Comparison of ENCODE assay signal across 9 cellular contexts in the genomic region with DNA sequence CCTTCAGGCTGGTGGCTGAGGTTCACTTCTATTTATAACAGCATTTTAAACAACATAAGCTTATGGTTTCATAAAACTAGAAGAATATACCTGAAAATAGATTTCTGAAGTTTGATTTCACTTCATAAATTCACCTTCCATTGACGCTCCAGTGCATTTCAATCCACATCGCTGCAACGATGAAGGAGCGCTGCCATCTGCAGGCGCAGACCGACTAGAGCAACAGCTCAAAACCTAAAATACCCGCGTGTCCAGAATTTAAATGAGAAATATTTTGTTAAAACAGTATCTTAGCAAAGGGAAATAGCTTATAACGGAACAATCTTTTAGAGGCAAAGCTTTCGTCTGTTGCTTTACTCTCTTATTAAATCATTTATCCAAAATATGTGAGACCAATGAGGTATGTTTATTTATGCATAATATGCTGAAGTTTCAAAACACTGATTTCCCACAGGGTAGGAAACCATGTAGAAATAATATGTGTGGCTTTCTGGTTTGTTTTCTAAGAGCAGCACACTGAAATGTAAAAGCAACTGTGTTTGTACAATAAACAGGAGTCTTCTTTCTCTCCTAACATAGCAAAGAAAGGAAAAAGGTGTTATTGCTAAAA.
DNase-seq lines count a peak whose midpoint lies in the region; ATAC-seq, FAIRE-seq and TF ChIP-seq lines count a peak whose summit lies in the region.
"Had no signal": no experiment of that assay in that cellular context is flagged by ENCODE, and none has a peak within 500 bp of the region (broad histone marks: within the 10 kb centered on the region; RNA-seq: fewer than 3 reads in every experiment).

No MANE protein-coding gene starts in this region.

- no peak overlapping the region for H2BK120ac ChIP-seq in mesendoderm (ENCODE audit: low read depth, low read length)

- no peaks in the 10 kb centered on the region for H4K20me1 ChIP-seq in MM.1S (ENCODE audit: insufficient read depth, low read length)

- H3F3A ChIP-seq in MM.1S (ENCODE audit: insufficient read depth, low read length), result no peaks in the 10 kb centered on the region

- no peak overlapping the region for H2BK5ac ChIP-seq in mesendoderm (ENCODE audit: low read length)

- H2BK15ac ChIP-seq in mesendoderm (replicated peaks; ENCODE audit: low read depth), result no peak overlapping the region

- DNase-seq in MM.1S (peak; percentile 55), bronchial epithelial cell (ENCODE audit: low read depth) (peak; percentile 39), mesendoderm (peak; percentile 38), T-cell (no peak)
- DNase-seq in activated naive CD4-positive, alpha-beta T cell treated with Interleukin-2 at 50 U/mL for 16 hours, result no peak
- no peak for DNase-seq in stimulated activated CD4-positive, alpha-beta T cell treated with anti-CD3 and anti-CD28 coated beads, Interleukin-2, amount 100 ng/mL, for 48 hours

- CTCF ChIA-PET in T-cell (lab: Charles Lee), result no interaction called here

- H3K27ac ChIP-seq in C4-2B (no peak overlapping the region), MM.1S (ENCODE audit: low read length) (no peak overlapping the region), mesendoderm (ENCODE audit: low read depth, low read length) (no peak overlapping the region)

- H3K4me2 ChIP-seq in MM.1S (ENCODE audit: low read depth, low read length), result no peak overlapping the region
- no peak overlapping the region for H3K4me2 ChIP-seq in mesendoderm (ENCODE audit: low read length)

- no peak overlapping the region for H3K56ac ChIP-seq in mesendoderm (ENCODE audit: low read length)

- H3K79me1 ChIP-seq in mesendoderm (ENCODE audit: low read length), result no peaks in the 10 kb centered on the region

- FAIRE-seq in bronchial epithelial cell (lab: Jason Lieb, UNC), result no peak
- FAIRE-seq: colon had no signal

- no peak overlapping the region for H4K5ac ChIP-seq in mesendoderm (ENCODE audit: low read length)

- H3K36me3 Mint-ChIP-seq in T-cell, result no peaks in the 10 kb centered on the region

- WGBS in mesendoderm (ENCODE audit: extremely low coverage, insufficient coverage, low lambda C conversion rate), result no CpG with 5 or more reads among the region's 10 CpGs

- ATAC-seq in HG02840 (IDR thresholded peaks at IDR 0.05; ENCODE audit: low FRiP score, unreplicated experiment) (no peak), T-cell (replicated peaks in 1 of 4) (no peak)

- H3K23ac ChIP-seq in mesendoderm (ENCODE audit: low read length), result no peak overlapping the region

- no peaks in the 10 kb centered on the region for H3K27me3 Mint-ChIP-seq in T-cell

- H3K36me3 ChIP-seq in MM.1S (replicated peaks; ENCODE audit: insufficient read depth, low read length) (no peaks in the 10 kb centered on the region), bronchial epithelial cell (ENCODE audit: control insufficient read depth, insufficient read depth, low read length) (no peaks in the 10 kb centered on the region), mesendoderm (ENCODE audit: control insufficient read depth, insufficient read depth, low read length) (no peaks in the 10 kb centered on the region)

- H3K9me3 ChIP-seq in MM.1S (replicated peaks; ENCODE audit: insufficient read depth, low read length), result no peaks in the 10 kb centered on the region

- no peak overlapping the region for H3K4ac ChIP-seq in mesendoderm (ENCODE audit: low read depth, low read length)

- H3K4me3 ChIP-seq in MM.1S (ENCODE audit: low read length) (no peak overlapping the region), bronchial epithelial cell (ENCODE audit: low read depth, low read length) (no peak overlapping the region), mesendoderm (ENCODE audit: low read length) (no peak overlapping the region)

- no peak overlapping the region for H3K9ac ChIP-seq in MM.1S (ENCODE audit: low read length)
- no peak overlapping the region for H3K9ac ChIP-seq in mesendoderm (ENCODE audit: low read length)

- no peaks in the 10 kb centered on the region for H3K4me1 Mint-ChIP-seq in T-cell

- no peak overlapping the region for H4K8ac ChIP-seq in mesendoderm (ENCODE audit: low read depth, low read length)

- H3K4me3 Mint-ChIP-seq in T-cell, result no peak overlapping the region

- H2AFZ ChIP-seq in MM.1S (ENCODE audit: low read length), result no peak overlapping the region

- H3K9me2 ChIP-seq in MM.1S (replicated peaks; ENCODE audit: insufficient read depth, low read length), result no peaks in the 10 kb centered on the region

- no peak overlapping the region for H3K18ac ChIP-seq in mesendoderm (ENCODE audit: low read length)

- TF ChIP-seq CTCF in C4-2B (conservative IDR thresholded peaks at IDR 0.05), result peak; percentile 77
- peak; percentile 71 for TF ChIP-seq CTCF in MM.1S (IDR thresholded peaks at IDR 0.05; ENCODE audit: low read length)
- TF ChIP-seq CTCF in bronchial epithelial cell (IDR thresholded peaks at IDR 0.05; ENCODE audit: insufficient read depth, low read length, severe bottlenecking), result peak; percentile 67

- H3K27me3 ChIP-seq in MM.1S (replicated peaks; ENCODE audit: insufficient read depth, low read length) (no peaks in the 10 kb centered on the region), bronchial epithelial cell (ENCODE audit: control insufficient read depth, insufficient read depth, low read length) (no peaks in the 10 kb centered on the region), mesendoderm (ENCODE audit: insufficient read depth, low read length, poor library complexity) (no peaks in the 10 kb centered on the region)

- H3K27ac Mint-ChIP-seq in T-cell, result no peak overlapping the region

- H3K79me2 ChIP-seq in MM.1S (ENCODE audit: low read length) (no peaks in the 10 kb centered on the region), mesendoderm (ENCODE audit: control insufficient read depth, insufficient read depth, low read length) (no peaks in the 10 kb centered on the region)

- no peaks in the 10 kb centered on the region for H3K4me1 ChIP-seq in MM.1S (ENCODE audit: low read length)
- H3K4me1 ChIP-seq in mesendoderm (ENCODE audit: control insufficient read depth, low read depth, low read length), result no peaks in the 10 kb centered on the region

- no peak overlapping the region for H2AK5ac ChIP-seq in mesendoderm (ENCODE audit: low read length)

- POLR2A ChIA-PET in T-cell (lab: Charles Lee), result no interaction called here

- H3K9me3 Mint-ChIP-seq in T-cell, result peaks cover 19 to 20% (median 20%) of the 10 kb centered on the region in 3 donors

Comparison
In these comparisons a context has a peak if more than half of its experiments do, and no peak if none do; other contexts are left out.
1. DNase-seq: peak in MM.1S (single experiment), bronchial epithelial cell (single experiment) and mesendoderm (single experiment); none in T-cell (0 of 34), activated naive CD4-positive, alpha-beta T cell treated with Interleukin-2 at 50 U/mL for 16 hours (single experiment) and stimulated activated CD4-positive, alpha-beta T cell treated with anti-CD3 and anti-CD28 coated beads, Interleukin-2, amount 100 ng/mL, for 48 hours (0 of 2).
2. Peak in every context shown above with its lines, with median percentiles within 50 percentile points of each other: CTCF ChIP-seq.